ENCODE assay signal across 20 cellular contexts in the genomic region with DNA sequence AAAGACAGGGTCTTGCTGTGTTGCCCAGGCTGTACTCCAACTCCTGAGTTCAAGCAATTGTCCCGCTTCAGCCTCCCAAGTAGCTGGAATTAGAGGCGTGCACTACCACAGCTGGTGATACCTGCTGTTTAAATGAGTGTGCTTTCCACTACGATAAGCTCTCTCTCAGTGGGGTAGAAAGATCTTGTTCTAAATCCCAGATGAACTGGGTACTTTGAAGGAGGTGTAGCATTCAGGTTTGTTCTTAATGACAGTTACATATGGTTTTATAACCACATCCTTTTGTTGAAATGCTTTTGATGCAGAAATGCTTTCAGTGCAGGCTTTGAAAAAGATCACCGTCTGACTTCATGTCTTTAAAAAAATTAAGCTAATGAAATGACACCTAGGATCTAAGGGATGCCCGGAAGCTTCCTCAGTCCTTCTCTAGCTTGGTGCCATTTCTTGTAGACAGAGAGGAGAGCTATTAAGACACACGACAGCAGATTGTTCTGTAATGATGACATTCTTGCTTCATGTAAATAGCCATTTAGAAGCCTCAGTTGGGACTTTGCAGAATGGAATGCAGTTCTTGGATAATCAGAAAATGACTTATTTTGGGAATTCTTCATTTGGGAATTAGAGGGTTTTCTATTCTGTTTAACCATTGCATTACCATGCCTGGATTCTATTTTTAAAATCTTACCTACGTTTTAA. TPM values are rescaled to one million over a fixed set of nuclear protein-coding genes. Genes with fewer than 3 reads are reported as not detected.
A peak's percentile ranks its signal among the peaks of the same experiment; 100 is the strongest.
DNase-seq lines count a peak whose midpoint lies in the region; ATAC-seq and TF ChIP-seq lines count a peak whose summit lies in the region.
"Had no signal": no experiment of that assay in that cellular context is flagged by ENCODE, and none has a peak within 500 bp of the region (broad histone marks: within the 10 kb centered on the region; RNA-seq: fewer than 3 reads in every experiment).

No MANE protein-coding gene starts in this region.

- H3K27ac ChIP-seq in OCI-LY3 (ENCODE audit: low read length) (peak overlapping the region; percentile 7; the same call in 1 of the 2 replicates), vagina (no peak overlapping the region)
- H3K27ac ChIP-seq: uterus had no signal

- H3K9me3 Mint-ChIP-seq in activated naive CD4-positive, alpha-beta T cell treated with anti-CD3 and anti-CD28 coated beads, Interleukin-2, amount 50 U/mL, for 72 hours, result no peaks in the 10 kb centered on the region
- H3K9me3 Mint-ChIP-seq in stimulated activated naive CD8-positive, alpha-beta T cell treated with anti-CD3 and anti-CD28 coated beads, Interleukin-15, amount 100 ng/mL, for 72 hours, result no peaks in the 10 kb centered on the region
- H3K9me3 Mint-ChIP-seq: activated naive CD4-positive, alpha-beta T cell treated with anti-CD3 and anti-CD28 coated beads for 36 hours had no signal

- peaks cover 27 to 37% of the 10 kb centered on the region in 2 donors for H3K36me3 Mint-ChIP-seq in activated naive CD4-positive, alpha-beta T cell treated with anti-CD3 and anti-CD28 coated beads, Interleukin-2, amount 50 U/mL, for 72 hours

- no peak overlapping the region for H2AFZ ChIP-seq in OCI-LY3 (ENCODE audit: low read depth, low read length)

- no peak overlapping the region for H3K4me3 ChIP-seq in OCI-LY3 (ENCODE audit: low read length)
- H3K4me3 ChIP-seq in adipocyte (ENCODE audit: low read length), result no peak overlapping the region
- no peak overlapping the region for H3K4me3 ChIP-seq in vagina
- H3K4me3 ChIP-seq: uterus had no signal

- H4K20me1 ChIP-seq in OCI-LY3 (ENCODE audit: insufficient read depth, low read length), result no peaks in the 10 kb centered on the region

- DNase-seq in activated naive CD4-positive, alpha-beta T cell treated with anti-CD3 and anti-CD28 coated beads, Interleukin-2, amount 50 U/mL, for 72 hours (ENCODE audit: low spot score in 2 of 2), result no peak
- DNase-seq in activated naive CD4-positive, alpha-beta T cell treated with Interleukin-2 at 50 U/mL for 16 hours, result no peak
- DNase-seq in adipocyte (ENCODE audit: low read depth), result peak; percentile 10
- DNase-seq in stimulated activated naive CD8-positive, alpha-beta T cell treated with anti-CD3 and anti-CD28 coated beads, Interleukin-15, amount 100 ng/mL, for 72 hours, result no peak
- DNase-seq in vagina (ENCODE audit: extremely low spot score in 2 of 2), result no peak
- no peak for DNase-seq in NCI-H2227 treated with DMSO at 0.1 percent for 48 hours (lab: John Stamatoyannopoulos, UW)
- DNase-seq: activated CD4-positive, alpha-beta T cell treated with anti-CD3 and anti-CD28 coated beads, Interleukin-2, amount 50 U/mL, for 48 hours; activated naive CD4-positive, alpha-beta T cell treated with anti-CD3 and anti-CD28 coated beads for 36 hours; DMS153; effector memory CD4-positive, alpha-beta T cell; hippocampal formation; kidney glomerular epithelial cell; midbrain; NCI-H1694; NCI-H446; occipital lobe; T1000; uterus had no signal

- H3K4me3 Mint-ChIP-seq in stimulated activated naive CD8-positive, alpha-beta T cell treated with anti-CD3 and anti-CD28 coated beads, Interleukin-15, amount 100 ng/mL, for 72 hours, result no peak overlapping the region
- H3K4me3 Mint-ChIP-seq: activated naive CD4-positive, alpha-beta T cell treated with anti-CD3 and anti-CD28 coated beads for 36 hours had no signal

- peak overlapping the region in 1 of 2 donors; percentile 90 for H3K27ac Mint-ChIP-seq in activated naive CD4-positive, alpha-beta T cell treated with anti-CD3 and anti-CD28 coated beads, Interleukin-2, amount 50 U/mL, for 72 hours
- H3K27ac Mint-ChIP-seq in stimulated activated naive CD8-positive, alpha-beta T cell treated with anti-CD3 and anti-CD28 coated beads, Interleukin-15, amount 100 ng/mL, for 72 hours, result peak overlapping the region in 1 of 2 donors; percentile 57
- H3K27ac Mint-ChIP-seq: activated naive CD4-positive, alpha-beta T cell treated with anti-CD3 and anti-CD28 coated beads for 36 hours had no signal

- H3K27me3 Mint-ChIP-seq in stimulated activated naive CD8-positive, alpha-beta T cell treated with anti-CD3 and anti-CD28 coated beads, Interleukin-15, amount 100 ng/mL, for 72 hours, result no peaks in the 10 kb centered on the region

- H3K4me1 Mint-ChIP-seq in stimulated activated naive CD8-positive, alpha-beta T cell treated with anti-CD3 and anti-CD28 coated beads, Interleukin-15, amount 100 ng/mL, for 72 hours, result peaks cover 47% of the 10 kb centered on the region

- intact Hi-C loops in vagina (cut with DNase I), result no loop called here

- H3K4me1 ChIP-seq in OCI-LY3 (ENCODE audit: low read length) (peaks cover 63% of the 10 kb centered on the region), adipocyte (ENCODE audit: control insufficient read depth, insufficient read depth, low read length) (peaks cover 10% of the 10 kb centered on the region), vagina (no peaks in the 10 kb centered on the region)
- H3K4me1 ChIP-seq: uterus had no signal

- H3K27me3 ChIP-seq in OCI-LY3 (ENCODE audit: low read depth, low read length) (no peaks in the 10 kb centered on the region), adipocyte (replicated peaks; ENCODE audit: control insufficient read depth, insufficient read depth, low read length) (no peaks in the 10 kb centered on the region), vagina (no peaks in the 10 kb centered on the region)
- H3K27me3 ChIP-seq: uterus had no signal

- no peak for TF ChIP-seq POLR2A in vagina (IDR thresholded peaks at IDR 0.05)

- H3K79me2 ChIP-seq in OCI-LY3 (ENCODE audit: low read length), result peaks cover 42% of the 10 kb centered on the region

- no peak overlapping the region for H3K4me2 ChIP-seq in OCI-LY3 (ENCODE audit: low read length)

- peak; percentile 56 to 75 for ATAC-seq in activated naive CD4-positive, alpha-beta T cell treated with anti-CD3 and anti-CD28 coated beads, Interleukin-2, amount 50 U/mL, for 72 hours
- ATAC-seq in stimulated activated naive CD8-positive, alpha-beta T cell treated with anti-CD3 and anti-CD28 coated beads, Interleukin-15, amount 100 ng/mL, for 72 hours, result peak; percentile 73
- ATAC-seq in GM21737 (IDR thresholded peaks at IDR 0.05; ENCODE audit: unreplicated experiment), result no peak

- no peak overlapping the region for H3K9ac ChIP-seq in OCI-LY3 (ENCODE audit: low read length)
- H3K9ac ChIP-seq in adipocyte (ENCODE audit: low read length), result no peak overlapping the region

- no peak for TF ChIP-seq CTCF in OCI-LY3 (IDR thresholded peaks at IDR 0.05; ENCODE audit: low read depth, low read length)
- TF ChIP-seq CTCF in vagina (IDR thresholded peaks at IDR 0.05), result no peak

- no peaks in the 10 kb centered on the region for H3K9me3 ChIP-seq in OCI-LY3 (ENCODE audit: insufficient read depth, low read length)
- no peaks in the 10 kb centered on the region for H3K9me3 ChIP-seq in adipocyte (ENCODE audit: control insufficient read depth, low read length)
- H3K9me3 ChIP-seq in vagina, result no peaks in the 10 kb centered on the region
- H3K9me3 ChIP-seq: uterus had no signal

- H3K36me3 ChIP-seq in OCI-LY3 (replicated peaks; ENCODE audit: low read depth, low read length) (peaks cover 63% of the 10 kb centered on the region), adipocyte (ENCODE audit: control insufficient read depth, insufficient read depth, low read length, severe bottlenecking) (peaks cover 77% of the 10 kb centered on the region), vagina (peaks cover 0 to 62% of the 10 kb centered on the region in 2 donors)
- H3K36me3 ChIP-seq: uterus had no signal

RNA-seq across cellular contexts. Expression of gene PMM2, which starts 19.5 kb away (rescaled TPM):
- total RNA-seq in activated naive CD4-positive, alpha-beta T cell treated with anti-CD3 and anti-CD28 coated beads, Interleukin-2, amount 50 U/mL, for 72 hours, result 10 to 100 TPM; 24.2 to 46.2 TPM
- total RNA-seq in vagina, result 21.4 TPM

RNA-seq across cellular contexts. Expression of gene TMEM186, which starts 19.7 kb away (rescaled TPM):
- total RNA-seq in activated naive CD4-positive, alpha-beta T cell treated with anti-CD3 and anti-CD28 coated beads, Interleukin-2, amount 50 U/mL, for 72 hours, result 10 to 100 TPM; 15.1 to 19.8 TPM
- total RNA-seq in vagina, result 2.9 TPM

RNA-seq across cellular contexts. Expression of gene CARHSP1, which starts 51.7 kb away (rescaled TPM):
- total RNA-seq in activated naive CD4-positive, alpha-beta T cell treated with anti-CD3 and anti-CD28 coated beads, Interleukin-2, amount 50 U/mL, for 72 hours, result 100 to 1,000 TPM in 1 of 2 donors, 10 to 100 TPM in 1; 88.1 to 106 TPM
- total RNA-seq in vagina, result 125 TPM
